ENCODE assay signal across 13 cellular contexts in genomic region chr3:13013595-13013993, GRCh38. TPM values are rescaled to one million over a fixed set of nuclear protein-coding genes. Genes with fewer than 3 reads are reported as not detected.
A peak's percentile ranks its signal among the peaks of the same experiment; 100 is the strongest.
DNase-seq lines count a peak whose midpoint lies in the region; TF ChIP-seq lines count a peak whose summit lies in the region.
"Had no signal": no experiment of that assay in that cellular context is flagged by ENCODE, and none has a peak within 500 bp of the region (broad histone marks: within the 10 kb centered on the region; RNA-seq: fewer than 3 reads in every experiment).

No MANE protein-coding gene starts in this region.

- intact Hi-C loops in left ventricle myocardium inferior (cut with micrococcal nuclease), result no loop called here

- no peak for DNase-seq in Peyer's patch
- DNase-seq in coronary artery (ENCODE audit: low spot score), result no peak
- no peak for DNase-seq in left ventricle myocardium inferior
- DNase-seq in GM13976 (ENCODE audit: low spot score), result no peak
- DNase-seq in erythroblast (lab: John Stamatoyannopoulos, UW), result no peak
- no peak for DNase-seq in KG1 (lab: John Stamatoyannopoulos, UW)
- DNase-seq: activated CD4-positive, alpha-beta T cell treated with anti-CD3 and anti-CD28 coated beads for 1 hour; COR-L47; Karpas-422; testis had no signal

- H3K4me3 ChIP-seq in GM08714 (ENCODE audit: low read length) (peak overlapping the region; percentile 54; the same call in 1 of the 2 replicates), Peyer's patch (no peak overlapping the region), coronary artery (peak overlapping the region; percentile 17), skin epidermis (peak overlapping the region in 2 of 7 experiments; percentile 20 to 38), left ventricle myocardium inferior (no peak overlapping the region)
- H3K4me3 ChIP-seq: right atrium auricular region, testis had no signal

- in situ Hi-C loops in GM13976 (cut with MboI; ENCODE audit: low sequenced_read_pairs, unreplicated experiment), result no loop called here

- TF ChIP-seq CTCF in Peyer's patch (IDR thresholded peaks at IDR 0.05) (no peak), coronary artery (IDR thresholded peaks at IDR 0.05) (no peak), left ventricle myocardium inferior (IDR thresholded peaks at IDR 0.05; ENCODE audit: borderline replicate concordance) (no peak), GM13976 (IDR thresholded peaks at IDR 0.05; ENCODE audit: borderline replicate concordance, control extremely low read depth, extremely low read depth, insufficient read depth, missing control alignments) (no peak)

- H3K36me3 ChIP-seq in Peyer's patch (no peaks in the 10 kb centered on the region), left ventricle myocardium inferior (no peaks in the 10 kb centered on the region)
- H3K36me3 ChIP-seq: right atrium auricular region had no signal

- H3K9me3 ChIP-seq in Peyer's patch (no peaks in the 10 kb centered on the region), left ventricle myocardium inferior (replicated peaks) (no peaks in the 10 kb centered on the region)
- H3K9me3 ChIP-seq: right atrium auricular region, testis had no signal

- H3K27ac ChIP-seq in Peyer's patch (peak overlapping the region; percentile 76 to 95 (median 92)), coronary artery (peak overlapping the region in 1 of 2 donors; percentile 86), skin epidermis (peak overlapping the region in 19 of 21 experiments; percentile 66 to 97 (median 90)), left ventricle myocardium inferior (replicated peaks) (no peak overlapping the region)

- H3K27me3 ChIP-seq in Peyer's patch (no peaks in the 10 kb centered on the region), left ventricle myocardium inferior (ENCODE audit: low read depth) (no peaks in the 10 kb centered on the region)
- H3K27me3 ChIP-seq: right atrium auricular region, testis had no signal

- no peak for TF ChIP-seq POLR2A in Peyer's patch (IDR thresholded peaks at IDR 0.05)
- no peak for TF ChIP-seq POLR2A in erythroblast (IDR thresholded peaks at IDR 0.05; ENCODE audit: low read length)

- H3K4me1 ChIP-seq in Peyer's patch (peaks cover 0 to 70% (median 49%) of the 10 kb centered on the region in 4 donors), left ventricle myocardium inferior (peaks cover 45% of the 10 kb centered on the region)

RNA-seq across cellular contexts. Expression of gene IQSEC1, which starts 59.6 kb away (rescaled TPM):
- total RNA-seq in Peyer's patch, result 10 to 100 TPM; 13.7 to 59.4 (median 35.5) TPM
- total RNA-seq in left ventricle myocardium inferior, result 78.6 TPM

Comparison
In these comparisons a context has a peak if more than half of its experiments do, and no peak if none do; other contexts are left out.
1. H3K4me3 ChIP-seq: peak in GM08714 (single experiment) and coronary artery (single experiment); none in Peyer's patch (0 of 4) and left ventricle myocardium inferior (single experiment).